In genomic region chr9:20321683-20322082, GRCh38 we compare ENCODE assay signal across 12 cellular contexts.
DNase-seq lines count a peak whose midpoint lies in the region; ATAC-seq and TF ChIP-seq lines count a peak whose summit lies in the region.
"Had no signal": no experiment of that assay in that cellular context is flagged by ENCODE, and none has a peak within 500 bp of the region (broad histone marks: within the 10 kb centered on the region; RNA-seq: fewer than 3 reads in every experiment).

No MANE protein-coding gene starts in this region.

- H3K27ac Mint-ChIP-seq in neural progenitor cell = peak overlapping the region; percentile 14

- H3K9me3 ChIP-seq in RWPE2 (ENCODE audit: severe bottlenecking) = no peaks in the 10 kb centered on the region
- no peaks in the 10 kb centered on the region for H3K9me3 ChIP-seq in neural progenitor cell (ENCODE audit: low read depth)
- H3K9me3 ChIP-seq in MM.1S (replicated peaks; ENCODE audit: insufficient read depth, low read length) = no peaks in the 10 kb centered on the region
- H3K9me3 ChIP-seq: colonic mucosa, HAP-1, heart right ventricle, sigmoid colon had no signal

- H3K4me2 ChIP-seq in neural progenitor cell (no peak overlapping the region), MM.1S (ENCODE audit: low read depth, low read length) (no peak overlapping the region)

- no peak overlapping the region for H3K4me3 Mint-ChIP-seq in neural progenitor cell

- no peak overlapping the region for H2AFZ ChIP-seq in neural progenitor cell (replicated peaks)
- no peak overlapping the region for H2AFZ ChIP-seq in MM.1S (ENCODE audit: low read length)

- TF ChIP-seq CTCF in RWPE2 (IDR thresholded peaks at IDR 0.05; ENCODE audit: poor library complexity, severe bottlenecking) = no peak
- no peak for TF ChIP-seq CTCF in neural progenitor cell (IDR thresholded peaks at IDR 0.05)
- TF ChIP-seq CTCF in MM.1S (IDR thresholded peaks at IDR 0.05; ENCODE audit: low read length) = no peak

- H3K4me3 ChIP-seq in Jurkat, Clone E6-1 (ENCODE audit: low read length) = no peak overlapping the region
- H3K4me3 ChIP-seq in RWPE2 (ENCODE audit: severe bottlenecking) (no peak overlapping the region), neural progenitor cell (no peak overlapping the region), MM.1S (ENCODE audit: low read length) (no peak overlapping the region)
- H3K4me3 ChIP-seq: colonic mucosa, HAP-1, heart right ventricle, sigmoid colon had no signal

- H3K27me3 Mint-ChIP-seq in neural progenitor cell (ENCODE audit: insufficient read depth, low read depth) = no peaks in the 10 kb centered on the region

- H3K9me2 ChIP-seq in MM.1S (replicated peaks; ENCODE audit: insufficient read depth, low read length) = no peaks in the 10 kb centered on the region

- peak overlapping the region; percentile 63 for H3K27ac ChIP-seq in RWPE2 (ENCODE audit: poor library complexity, severe bottlenecking)
- H3K27ac ChIP-seq in neural progenitor cell = no peak overlapping the region
- H3K27ac ChIP-seq in MM.1S (ENCODE audit: low read length) = no peak overlapping the region
- H3K27ac ChIP-seq: colonic mucosa had no signal

- H3K36me3 Mint-ChIP-seq in neural progenitor cell = no peaks in the 10 kb centered on the region

- H3K9ac ChIP-seq in neural progenitor cell (no peak overlapping the region), MM.1S (ENCODE audit: low read length) (no peak overlapping the region)

- H3K79me2 ChIP-seq in neural progenitor cell (ENCODE audit: low read depth) = no peaks in the 10 kb centered on the region
- H3K79me2 ChIP-seq in MM.1S (ENCODE audit: low read length) = no peaks in the 10 kb centered on the region

- H3K4me1 ChIP-seq in RWPE2 (ENCODE audit: insufficient read depth, poor library complexity, severe bottlenecking) (peaks cover 25% of the 10 kb centered on the region), neural progenitor cell (peaks cover 19% of the 10 kb centered on the region), MM.1S (ENCODE audit: low read length) (no peaks in the 10 kb centered on the region)
- H3K4me1 ChIP-seq: colonic mucosa had no signal

- H3K36me3 ChIP-seq in RWPE2 (ENCODE audit: low read depth) = no peaks in the 10 kb centered on the region
- no peaks in the 10 kb centered on the region for H3K36me3 ChIP-seq in neural progenitor cell
- H3K36me3 ChIP-seq in MM.1S (replicated peaks; ENCODE audit: insufficient read depth, low read length) = no peaks in the 10 kb centered on the region
- H3K36me3 ChIP-seq: colonic mucosa, HAP-1, heart right ventricle, sigmoid colon had no signal

- peak; percentile 64 for DNase-seq in Jurkat, Clone E6-1 (ENCODE audit: low read depth, low spot score)
- no peak for DNase-seq in RWPE2 (ENCODE audit: low spot score)
- peak; percentile 37 for DNase-seq in activated naive CD4-positive, alpha-beta T cell treated with anti-CD3 and anti-CD28 coated beads, Interleukin-2, amount 50 U/mL, for 16 hours
- no peak for DNase-seq in neural progenitor cell (ENCODE audit: low spot score)
- no peak for DNase-seq in NOMO-1 treated with dmso at 0.1 percent for 144 hours (lab: John Stamatoyannopoulos, UW; ENCODE audit: unreplicated experiment)
- no peak for DNase-seq in MM.1S
- DNase-seq: colonic mucosa, heart right ventricle, mesenchymal stem cell, sigmoid colon had no signal

- H3F3A ChIP-seq in neural progenitor cell (ENCODE audit: low read depth) (no peaks in the 10 kb centered on the region), MM.1S (ENCODE audit: insufficient read depth, low read length) (no peaks in the 10 kb centered on the region)

- ATAC-seq in RWPE2 (ENCODE audit: low read depth) (no peak), GM18511 (IDR thresholded peaks at IDR 0.05; ENCODE audit: unreplicated experiment) (no peak)

- H3K4me1 Mint-ChIP-seq in neural progenitor cell = peaks cover 33% of the 10 kb centered on the region

- H3K9me3 Mint-ChIP-seq in neural progenitor cell = peaks cover 4% of the 10 kb centered on the region

- H4K20me1 ChIP-seq in neural progenitor cell (ENCODE audit: low read depth) = no peaks in the 10 kb centered on the region
- H4K20me1 ChIP-seq in MM.1S (ENCODE audit: insufficient read depth, low read length) = no peaks in the 10 kb centered on the region

- H3K27me3 ChIP-seq in RWPE2 (ENCODE audit: insufficient read depth, poor library complexity, severe bottlenecking) (no peaks in the 10 kb centered on the region), neural progenitor cell (no peaks in the 10 kb centered on the region), MM.1S (replicated peaks; ENCODE audit: insufficient read depth, low read length) (no peaks in the 10 kb centered on the region)
- H3K27me3 ChIP-seq: colonic mucosa, heart right ventricle, sigmoid colon had no signal

Comparison
In these comparisons a context has a peak if more than half of its experiments do, and no peak if none do; other contexts are left out.
1. DNase-seq: peak in Jurkat, Clone E6-1 (single experiment) and activated naive CD4-positive, alpha-beta T cell treated with anti-CD3 and anti-CD28 coated beads, Interleukin-2, amount 50 U/mL, for 16 hours (single experiment); none in RWPE2 (single experiment), neural progenitor cell (single experiment), NOMO-1 treated with dmso at 0.1 percent for 144 hours (single experiment) and MM.1S (single experiment).